1 cellular context compared by ENCODE assay signal in genomic region chr9:2771661-2772060, GRCh38.
TF ChIP-seq lines count a peak whose summit lies in the region.

No MANE protein-coding gene starts in this region.

TF ChIP-seq in neural cell, 6 proteins besides CTCF, POLR2A, EP300 and RAD21 (continued from another document):
- TF ChIP-seq REST (IDR thresholded peaks at IDR 0.05; ENCODE audit: borderline replicate concordance): no peak
- TF ChIP-seq MXI1 (conservative IDR thresholded peaks at IDR 0.05; ENCODE audit: poor library complexity, severe bottlenecking): no peak
